Comparison of ENCODE assay signal across 29 cellular contexts in the genomic region with DNA sequence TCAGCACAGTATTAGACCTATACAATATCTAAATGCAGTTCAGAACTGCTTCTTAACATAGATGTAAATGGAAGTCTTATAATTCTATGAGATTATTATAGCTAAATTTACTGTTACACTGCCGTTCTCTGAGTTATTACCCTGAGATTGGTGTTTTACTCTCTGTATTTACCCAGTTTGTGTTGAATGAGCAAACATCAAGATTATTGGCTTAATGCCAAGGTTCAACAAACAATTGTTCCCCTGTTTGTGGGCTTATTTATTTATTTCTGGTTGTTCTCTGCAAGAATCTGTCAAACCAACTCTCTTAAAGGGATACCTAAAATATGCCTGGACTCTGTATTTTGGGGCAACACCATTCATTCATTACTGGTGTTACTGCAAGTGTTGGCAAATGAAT. TPM values are rescaled to one million over a fixed set of nuclear protein-coding genes. Genes with fewer than 3 reads are reported as not detected.
DNase-seq lines count a peak whose midpoint lies in the region; ATAC-seq lines count a peak whose summit lies in the region.
"Had no signal": no experiment of that assay in that cellular context is flagged by ENCODE, and none has a peak within 500 bp of the region (broad histone marks: within the 10 kb centered on the region; RNA-seq: fewer than 3 reads in every experiment).

No MANE protein-coding gene starts in this region.

- no peaks in the 10 kb centered on the region for H3K9me3 ChIP-seq in naive thymus-derived CD4-positive, alpha-beta T cell (ENCODE audit: control insufficient read depth in 2 of 3, low read length in 3 of 3)
- H3K9me3 ChIP-seq: MG63 had no signal

- H3K27ac Mint-ChIP-seq in naive thymus-derived CD4-positive, alpha-beta T cell, result no peak overlapping the region
- H3K27ac Mint-ChIP-seq: activated CD4-positive, alpha-beta T cell treated with anti-CD3 and anti-CD28 coated beads, Interleukin-2, amount 10 ng/mL, durations not matched to agents 24 days and 14 days; activated naive CD8-positive, alpha-beta T cell treated with anti-CD3 and anti-CD28 coated beads, Interleukin-2, amount 10 ng/mL, durations not matched to agents 7 days and 5 days; activated T-helper 2 cell treated with anti-CD3 and anti-CD28 coated beads, Interferon-gamma antibody, Interleukin-2, Interleukin-4, amounts not matched to agents 10 μg/mL and 5 μg/mL and 100 μg/mL, durations not matched to agents 14 hours and 24 hours and 36 hours; CD4-positive, CD25-positive, alpha-beta regulatory T cell; dendritic cell treated with granulocyte-macrophage colony-stimulating factor and Interleukin-4, amounts not matched to agents 40 ng/mL and 50 ng/mL, for 4 days; natural killer cell treated with Interleukin-12 subunit alpha and Interleukin-12 subunit beta and Interleukin-15 and Interleukin-18, amount 100 ng/mL, for 72 hours; stimulated activated naive CD8-positive, alpha-beta T cell treated with anti-CD3 and anti-CD28 coated beads, Interleukin-15, Interleukin-2, amounts not matched to agents 100 ng/mL and 50 ng/mL, for 24 hours had no signal

- intact Hi-C loops in naive thymus-derived CD4-positive, alpha-beta T cell (cut with micrococcal nuclease), result no loop called here

- peaks cover 0 to 8% (median 0%) of the 10 kb centered on the region in 5 donors for H3K36me3 Mint-ChIP-seq in naive thymus-derived CD4-positive, alpha-beta T cell
- H3K36me3 Mint-ChIP-seq: CD4-positive, CD25-positive, alpha-beta regulatory T cell; natural killer cell treated with Interleukin-12 subunit alpha and Interleukin-12 subunit beta and Interleukin-15 and Interleukin-18, amount 100 ng/mL, for 72 hours; type B pancreatic cell had no signal

- in situ Hi-C loops in G401 (cut with HindIII; ENCODE audit: low sequenced_read_pairs), result no loop called here

- no peak for ATAC-seq in HG03135 (IDR thresholded peaks at IDR 0.05; ENCODE audit: unreplicated experiment)
- no peak for ATAC-seq in naive thymus-derived CD4-positive, alpha-beta T cell
- ATAC-seq: foreskin keratinocyte; GM12878; natural killer cell treated with Interleukin-12 subunit alpha and Interleukin-12 subunit beta and Interleukin-15 and Interleukin-18, amount 100 ng/mL, for 72 hours; Right ventricle myocardium inferior had no signal

- H3K27me3 Mint-ChIP-seq in naive thymus-derived CD4-positive, alpha-beta T cell, result peaks cover 22 to 61% (median 60%) of the 10 kb centered on the region in 5 donors

- H3K4me3 Mint-ChIP-seq in naive thymus-derived CD4-positive, alpha-beta T cell, result no peak overlapping the region
- H3K4me3 Mint-ChIP-seq: activated CD4-positive, alpha-beta T cell treated with anti-CD3 and anti-CD28 coated beads, Interleukin-2, amount 10 ng/mL, durations not matched to agents 24 days and 14 days; activated naive CD8-positive, alpha-beta T cell treated with anti-CD3 and anti-CD28 coated beads, Interleukin-2, amount 10 ng/mL, durations not matched to agents 7 days and 5 days; CD4-positive, CD25-positive, alpha-beta regulatory T cell; dendritic cell treated with granulocyte-macrophage colony-stimulating factor and Interleukin-4, amounts not matched to agents 40 ng/mL and 50 ng/mL, for 4 days; natural killer cell treated with Interleukin-12 subunit alpha and Interleukin-12 subunit beta and Interleukin-15 and Interleukin-18, amount 100 ng/mL, for 72 hours; stimulated activated naive CD8-positive, alpha-beta T cell treated with anti-CD3 and anti-CD28 coated beads, Interleukin-15, Interleukin-2, amounts not matched to agents 100 ng/mL and 50 ng/mL, for 24 hours; type B pancreatic cell had no signal

- H3K36me3 ChIP-seq in naive thymus-derived CD4-positive, alpha-beta T cell (ENCODE audit: control insufficient read depth in 2 of 3, insufficient read depth in 3 of 3, low read length in 3 of 3), result no peaks in the 10 kb centered on the region
- H3K36me3 ChIP-seq: MG63 had no signal

- H3K4me1 ChIP-seq in naive thymus-derived CD4-positive, alpha-beta T cell (ENCODE audit: control insufficient read depth in 2 of 2, insufficient read depth in 2 of 2, low read length in 2 of 2), result no peaks in the 10 kb centered on the region
- H3K4me1 ChIP-seq: foreskin keratinocyte had no signal

- POLR2A ChIA-PET in naive thymus-derived CD4-positive, alpha-beta T cell (lab: Charles Lee), result no interaction called here

- peaks cover 0 to 5% (median 4%) of the 10 kb centered on the region in 7 donors for H3K4me1 Mint-ChIP-seq in naive thymus-derived CD4-positive, alpha-beta T cell

- peaks cover 0 to 2% (median 0%) of the 10 kb centered on the region in 11 donors for H3K9me3 Mint-ChIP-seq in naive thymus-derived CD4-positive, alpha-beta T cell
- H3K9me3 Mint-ChIP-seq: activated CD4-positive, alpha-beta T cell treated with anti-CD3 and anti-CD28 coated beads, Interleukin-2, amount 10 ng/mL, durations not matched to agents 24 days and 14 days; activated naive CD8-positive, alpha-beta T cell treated with anti-CD3 and anti-CD28 coated beads, Interleukin-2, amount 10 ng/mL, durations not matched to agents 7 days and 5 days; activated T-helper 2 cell treated with anti-CD3 and anti-CD28 coated beads, Interferon-gamma antibody, Interleukin-2, Interleukin-4, amounts not matched to agents 10 μg/mL and 5 μg/mL and 100 μg/mL, durations not matched to agents 14 hours and 24 hours and 36 hours; dendritic cell treated with granulocyte-macrophage colony-stimulating factor and Interleukin-4, amounts not matched to agents 40 ng/mL and 50 ng/mL, for 4 days; natural killer cell treated with Interleukin-12 subunit alpha and Interleukin-12 subunit beta and Interleukin-15 and Interleukin-18, amount 100 ng/mL, for 72 hours; stimulated activated naive CD8-positive, alpha-beta T cell treated with anti-CD3 and anti-CD28 coated beads, Interleukin-15, Interleukin-2, amounts not matched to agents 100 ng/mL and 50 ng/mL, for 24 hours; type B pancreatic cell had no signal

- peak; percentile 2 for DNase-seq in G401 (ENCODE audit: low spot score)
- peak; percentile 77 for DNase-seq in NCI-H69 (lab: John Stamatoyannopoulos, UW)
- DNase-seq in epidermal melanocyte (ENCODE audit: insufficient read length, low spot score), result peak; percentile 49
- DNase-seq in pons (ENCODE audit: low spot score), result peak; percentile 97
- DNase-seq in RPMI8226, result no peak
- DNase-seq in naive thymus-derived CD4-positive, alpha-beta T cell, result no peak
- DNase-seq in NCI-H2171 treated with DMSO at 0.1 percent for 48 hours (lab: John Stamatoyannopoulos, UW), result no peak
- DNase-seq: activated CD4-positive, alpha-beta T cell treated with anti-CD3 and anti-CD28 coated beads, Interleukin-2, amount 10 ng/mL, durations not matched to agents 24 days and 14 days; activated naive CD8-positive, alpha-beta T cell treated with anti-CD3 and anti-CD28 coated beads, Interleukin-2, amount 10 ng/mL, durations not matched to agents 7 days and 5 days; CD4-positive, CD25-positive, alpha-beta regulatory T cell; foreskin keratinocyte; GM23248; mesenchymal stem cell; MG63; NCI-H1694; NCI-H524; posterior cingulate gyrus had no signal

- no peaks in the 10 kb centered on the region for H3K27me3 ChIP-seq in naive thymus-derived CD4-positive, alpha-beta T cell (ENCODE audit: control insufficient read depth in 2 of 2, insufficient read depth in 2 of 2, low read length in 2 of 2)

- H3K4me3 ChIP-seq in naive thymus-derived CD4-positive, alpha-beta T cell (ENCODE audit: low read length), result no peak overlapping the region
- H3K4me3 ChIP-seq: GM12878, GM23248, MG63, skin epidermis had no signal

- CTCF ChIA-PET in naive thymus-derived CD4-positive, alpha-beta T cell (lab: Charles Lee), result no interaction called here

- no peak overlapping the region for H3K27ac ChIP-seq in naive thymus-derived CD4-positive, alpha-beta T cell (ENCODE audit: low read depth, low read length)
- H3K27ac ChIP-seq: epithelial cell of prostate, foreskin keratinocyte, GM23248, HL-60, skin epidermis had no signal

RNA-seq across cellular contexts. Expression of a gene that starts 5.2 kb away (rescaled TPM):
- total RNA-seq in G401 (2014; rRNA removed; shearing (Covaris generic)), result not detected in 2 replicates
- total RNA-seq in naive thymus-derived CD4-positive, alpha-beta T cell, result not detected
- not detected for polyA plus RNA-seq in naive thymus-derived CD4-positive, alpha-beta T cell
- total RNA-seq: activated CD4-positive, alpha-beta T cell treated with anti-CD3 and anti-CD28 coated beads, Interleukin-2, amount 10 ng/mL, durations not matched to agents 24 days and 14 days; activated naive CD8-positive, alpha-beta T cell treated with anti-CD3 and anti-CD28 coated beads, Interleukin-2, amount 10 ng/mL, durations not matched to agents 7 days and 5 days; activated T-helper 2 cell treated with anti-CD3 and anti-CD28 coated beads, Interferon-gamma antibody, Interleukin-2, Interleukin-4, amounts not matched to agents 10 μg/mL and 5 μg/mL and 100 μg/mL, durations not matched to agents 14 hours and 24 hours and 36 hours; bronchial epithelial cell; CD4-positive, CD25-positive, alpha-beta regulatory T cell; foreskin keratinocyte; GM12878; GM23248; natural killer cell treated with Interleukin-12 subunit alpha and Interleukin-12 subunit beta and Interleukin-15 and Interleukin-18, amount 100 ng/mL, for 72 hours; Right ventricle myocardium inferior had no signal
- polyA plus RNA-seq: CD4-positive, CD25-positive, alpha-beta regulatory T cell; foreskin keratinocyte; GM23248 had no signal

Comparison
In these comparisons a context has a peak if more than half of its experiments do, and no peak if none do; other contexts are left out.
1. DNase-seq: peak in G401 (single experiment), NCI-H69 (single experiment), epidermal melanocyte (single experiment) and pons (single experiment); none in RPMI8226 (single experiment), naive thymus-derived CD4-positive, alpha-beta T cell (0 of 9) and NCI-H2171 treated with DMSO at 0.1 percent for 48 hours (single experiment).